ENCODE assay signal across 8 cellular contexts in the genomic region with DNA sequence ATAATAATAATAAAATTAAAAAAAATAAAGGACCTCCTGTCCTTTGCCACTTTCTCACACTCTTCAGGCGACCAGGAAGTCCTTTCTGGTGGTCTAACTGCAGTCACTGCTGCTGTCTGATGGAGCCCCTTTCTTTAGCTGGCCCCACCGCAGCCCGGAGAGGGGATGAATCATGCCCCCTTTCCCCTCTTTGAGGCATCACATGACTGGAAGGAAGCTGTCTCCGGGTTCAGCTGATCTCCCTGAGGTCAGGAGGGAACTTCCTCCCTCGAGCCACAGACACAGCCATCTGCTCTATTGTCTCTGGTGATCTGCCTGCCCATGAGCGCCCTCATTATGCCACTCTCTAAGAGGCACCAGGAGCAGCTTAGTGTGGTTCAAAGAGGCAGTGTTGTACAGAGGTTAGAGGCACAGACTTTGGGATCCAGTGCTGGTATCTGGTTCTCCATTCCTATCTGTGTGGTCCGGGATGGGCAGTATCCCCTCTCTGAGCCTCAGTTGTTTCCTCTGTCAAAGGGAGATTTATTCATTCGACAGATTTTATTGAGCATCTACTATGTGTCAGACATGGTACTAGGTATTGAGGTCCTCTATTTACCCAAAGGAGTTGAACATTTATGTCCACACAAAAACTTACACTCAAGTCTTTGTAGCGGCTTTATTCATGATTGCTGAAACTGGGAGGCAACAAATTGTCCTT. TPM values are rescaled to one million over a fixed set of nuclear protein-coding genes. Genes with fewer than 3 reads are reported as not detected.
DNase-seq lines count a peak whose midpoint lies in the region; ATAC-seq, FAIRE-seq and TF ChIP-seq lines count a peak whose summit lies in the region.

No MANE protein-coding gene starts in this region.

- H3K9ac ChIP-seq in HUES6 (ENCODE audit: low read length), result peak overlapping the region; percentile 5
- no peak overlapping the region for H3K9ac ChIP-seq in smooth muscle cell (ENCODE audit: low read depth)

- WGBS in spleen, 5 donors, result 23 to 32% (median 29%) methylated on average over 9 of the region's 9 CpGs
- WGBS in smooth muscle cell (ENCODE audit: low lambda C conversion rate), result 74% methylated on average over 9 of the region's 9 CpGs

- H3K9me3 Mint-ChIP-seq in chondrocyte (ENCODE audit: low read depth), result no peaks in the 10 kb centered on the region

- H3K4me1 Mint-ChIP-seq in chondrocyte (ENCODE audit: low read depth), result peaks cover 30% of the 10 kb centered on the region

- no peak for TF ChIP-seq POLR2A in spleen (IDR thresholded peaks at IDR 0.05)

- H3F3A ChIP-seq in smooth muscle cell (ENCODE audit: low read depth), result no peaks in the 10 kb centered on the region

- intact Hi-C loops in spleen (cut with DNase I; ENCODE audit: low total_unique reads), result no loop called here

- DNase-seq in GM19239 (ENCODE audit: insufficient read length, low spot score) (no peak), spleen (peak; percentile 85), chondrocyte (ENCODE audit: low spot score) (no peak), smooth muscle cell (lab: John Stamatoyannopoulos, UW; ENCODE audit: unreplicated experiment) (no peak)
- peak; percentile 38 for DNase-seq in activated CD4-positive, alpha-beta T cell treated with anti-CD3 and anti-CD28 coated beads for 1 hour
- peak; percentile 64 for DNase-seq in effector CD4-positive, alpha-beta T cell

- H3K4me3 ChIP-seq in HUES6 (ENCODE audit: low read depth, low read length) (no peak overlapping the region), spleen (peak overlapping the region; percentile 3 to 68 (median 43)), smooth muscle cell (no peak overlapping the region)

- peak in 1 of 11 experiments; percentile 19 for TF ChIP-seq CTCF in spleen (IDR thresholded peaks at IDR 0.05 in 8 of 11, conservative IDR thresholded peaks at IDR 0.05 in 3 of 11)
- TF ChIP-seq CTCF in chondrocyte (IDR thresholded peaks at IDR 0.05), result no peak
- no peak for TF ChIP-seq CTCF in smooth muscle cell (IDR thresholded peaks at IDR 0.05; ENCODE audit: borderline replicate concordance, insufficient read depth, poor library complexity, severe bottlenecking)

- H3K27ac ChIP-seq in HUES6 (ENCODE audit: low read depth, low read length) (no peak overlapping the region), spleen (peak overlapping the region; percentile 62 to 94 (median 85)), smooth muscle cell (ENCODE audit: low read depth) (no peak overlapping the region)

- H3K27me3 ChIP-seq in HUES6 (ENCODE audit: control insufficient read depth, insufficient read depth, low read length) (no peaks in the 10 kb centered on the region), spleen (replicated peaks in 1 of 7) (no peaks in the 10 kb centered on the region), smooth muscle cell (ENCODE audit: low read depth) (no peaks in the 10 kb centered on the region)

- H3K27me3 Mint-ChIP-seq in chondrocyte (ENCODE audit: low read depth), result peaks cover 2% of the 10 kb centered on the region

- H3K4me2 ChIP-seq in smooth muscle cell, result no peak overlapping the region

- no peaks in the 10 kb centered on the region for H3K79me2 ChIP-seq in smooth muscle cell (ENCODE audit: low read depth)

- H3K36me3 Mint-ChIP-seq in chondrocyte (ENCODE audit: low read depth), result no peaks in the 10 kb centered on the region

- H3K4me1 ChIP-seq in HUES6 (ENCODE audit: control insufficient read depth, insufficient read depth, low read length) (peaks cover 17% of the 10 kb centered on the region), spleen (peaks cover 4 to 97% (median 60%) of the 10 kb centered on the region in 6 donors), smooth muscle cell (ENCODE audit: low read depth) (no peaks in the 10 kb centered on the region)

- H3K9me3 ChIP-seq in HUES6 (ENCODE audit: control insufficient read depth, insufficient read depth, low read depth, low read length) (peaks cover 3% of the 10 kb centered on the region; the same call in 1 of the 2 replicates), spleen (no peaks in the 10 kb centered on the region), smooth muscle cell (replicated peaks; ENCODE audit: low read depth) (no peaks in the 10 kb centered on the region)

- ATAC-seq in GM18873 (IDR thresholded peaks at IDR 0.05; ENCODE audit: low FRiP score, unreplicated experiment), result no peak

- no peak overlapping the region for H2AFZ ChIP-seq in smooth muscle cell (ENCODE audit: low read depth)

- FAIRE-seq in GM19239 (lab: Jason Lieb, UNC), result peak; percentile 100

- no peaks in the 10 kb centered on the region for H4K20me1 ChIP-seq in smooth muscle cell (ENCODE audit: low read depth)

- no peak overlapping the region for H3K4me3 Mint-ChIP-seq in chondrocyte (ENCODE audit: unreplicated experiment)

- H3K36me3 ChIP-seq in HUES6 (ENCODE audit: control insufficient read depth, insufficient read depth, low read length) (no peaks in the 10 kb centered on the region), spleen (peaks cover 0 to 14% (median 0%) of the 10 kb centered on the region in 6 donors), smooth muscle cell (ENCODE audit: low read depth) (no peaks in the 10 kb centered on the region)

- H3K27ac Mint-ChIP-seq in chondrocyte (ENCODE audit: unreplicated experiment), result no peak overlapping the region

RNA-seq across cellular contexts. Expression of gene VAV1, which starts 30.0 kb away (rescaled TPM):
- 100 to 1,000 TPM in 1 of 7 donors, 10 to 100 TPM in 6; 73.4 to 151 (median 90.1) TPM for total RNA-seq in spleen
- polyA plus RNA-seq in spleen, result 10 to 100 TPM; 34.8 to 48.8 (median 40.9) TPM
- total RNA-seq in chondrocyte, result not detected in 3 replicates
- not detected in 2 replicates for total RNA-seq in smooth muscle cell
- polyA plus RNA-seq in smooth muscle cell, result not detected in 2 replicates

RNA-seq across cellular contexts. Expression of gene SH2D3A, which starts 35.3 kb away (rescaled TPM):
- total RNA-seq in spleen, result 10 to 100 TPM in 5 of 7 donors, 1 to 10 TPM in 2; 7.5 to 17.1 (median 11.8) TPM
- polyA plus RNA-seq in spleen, result 10 to 100 TPM in 1 of 3 donors, 1 to 10 TPM in 2; 7.6 to 10.0 (median 9.3) TPM
- 0.41 to 0.52 TPM in 2 of 3 replicates, not detected in the other for total RNA-seq in chondrocyte
- 6.5 and 9.3 TPM in 2 replicates for total RNA-seq in smooth muscle cell
- 6.2 and 15.8 TPM in 2 replicates for polyA plus RNA-seq in smooth muscle cell

Comparison
In these comparisons a context has a peak if more than half of its experiments do, and no peak if none do; other contexts are left out.
1. DNase-seq: peak in activated CD4-positive, alpha-beta T cell treated with anti-CD3 and anti-CD28 coated beads for 1 hour (single experiment), effector CD4-positive, alpha-beta T cell (single experiment) and spleen (single experiment); none in GM19239 (single experiment), chondrocyte (single experiment) and smooth muscle cell (single experiment).
2. H3K27ac ChIP-seq: peak in spleen (8 of 8); none in HUES6 (single experiment) and smooth muscle cell (single experiment).
3. H3K4me3 ChIP-seq: peak in spleen (8 of 8); none in HUES6 (single experiment) and smooth muscle cell (single experiment).
4. RNA of gene VAV1, which starts 30.0 kb away (total RNA-seq): 73.4 to 151 TPM in spleen; not detected in chondrocyte and not detected in smooth muscle cell; every median in the first group is over 10 times any median in the second.